17 cellular contexts compared by ENCODE assay signal in the genomic region with DNA sequence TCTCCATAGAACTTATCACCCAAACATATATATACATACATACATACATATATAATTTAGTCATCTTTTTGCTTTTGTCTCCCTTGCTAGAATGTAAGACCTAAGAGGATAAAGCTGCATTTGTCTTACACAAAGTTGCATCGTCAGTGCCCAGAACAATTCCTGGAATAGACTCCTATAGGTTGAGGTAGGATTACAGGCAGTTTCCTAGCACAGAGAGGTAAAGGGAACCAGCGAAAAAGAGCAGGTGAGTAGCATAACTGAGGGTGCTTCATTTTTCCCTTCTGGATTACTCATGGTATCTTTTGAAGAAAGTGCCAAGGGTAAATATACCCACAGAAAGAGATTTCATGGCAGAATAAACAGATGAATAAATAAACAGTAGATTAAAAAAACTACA.
DNase-seq lines count a peak whose midpoint lies in the region; ATAC-seq and TF ChIP-seq lines count a peak whose summit lies in the region.
"Had no signal": no experiment of that assay in that cellular context is flagged by ENCODE, and none has a peak within 500 bp of the region (broad histone marks: within the 10 kb centered on the region; RNA-seq: fewer than 3 reads in every experiment).

No MANE protein-coding gene starts in this region.

- H3K27me3 ChIP-seq in HCT116 (ENCODE audit: insufficient read depth, low read length) = no peaks in the 10 kb centered on the region
- H3K27me3 ChIP-seq in sigmoid colon = no peaks in the 10 kb centered on the region
- H3K27me3 ChIP-seq in SK-N-SH (ENCODE audit: insufficient read depth) = no peaks in the 10 kb centered on the region
- H3K27me3 ChIP-seq in BE2C = no peaks in the 10 kb centered on the region
- H3K27me3 ChIP-seq: brain microvascular endothelial cell, uterus had no signal

- TF ChIP-seq POLR2A in HCT116 (IDR thresholded peaks at IDR 0.05; ENCODE audit: borderline replicate concordance, extremely low read depth, insufficient read depth, insufficient read length) (no peak), sigmoid colon (IDR thresholded peaks at IDR 0.05) (no peak)

- no peak for TF ChIP-seq EP300 in sigmoid colon (IDR thresholded peaks at IDR 0.05)
- no peak for TF ChIP-seq EP300 in SK-N-SH (IDR thresholded peaks at IDR 0.05; ENCODE audit: borderline replicate concordance in 1 of 2, low read depth in 1 of 2, low read length in 1 of 2)

- H4K20me1 ChIP-seq in HCT116 (ENCODE audit: insufficient read depth) (no peaks in the 10 kb centered on the region), SK-N-SH (ENCODE audit: insufficient read depth) (no peaks in the 10 kb centered on the region)

- no peak for TF ChIP-seq RAD21 in HCT116 (IDR thresholded peaks at IDR 0.05; ENCODE audit: low read depth)
- TF ChIP-seq RAD21 in SK-N-SH (IDR thresholded peaks at IDR 0.05; ENCODE audit: low read length) = no peak

- H3K4me1 ChIP-seq in HCT116 (ENCODE audit: control insufficient read depth in 1 of 2, insufficient read depth in 2 of 2, low read length in 2 of 2) (no peaks in the 10 kb centered on the region), sigmoid colon (peaks cover 4 to 32% (median 20%) of the 10 kb centered on the region in 4 donors), SK-N-SH (ENCODE audit: control insufficient read depth in 1 of 2, insufficient read depth in 2 of 2, low read depth in 1 of 2, low read length in 1 of 2) (peaks cover 0 to 3% of the 10 kb centered on the region in 2 experiments; a peak in 1 of 4 replicates), BE2C (no peaks in the 10 kb centered on the region)
- H3K4me1 ChIP-seq: uterus had no signal

- WGBS in sigmoid colon, 2 donors = 73 to 93% methylated on average over 2 of the region's 2 CpGs
- WGBS in SK-N-SH (ENCODE audit: low lambda C conversion rate) = 95% methylated on average over 2 of the region's 2 CpGs

- no peaks in the 10 kb centered on the region for H3K79me2 ChIP-seq in HCT116 (ENCODE audit: insufficient read depth, low read length)
- no peaks in the 10 kb centered on the region; the same call in 1 of the 2 replicates for H3K79me2 ChIP-seq in SK-N-SH (ENCODE audit: insufficient read depth)

- ATAC-seq in HCT116 (no peak), GM19324 (IDR thresholded peaks at IDR 0.05; ENCODE audit: low FRiP score, unreplicated experiment) (no peak)

- no peak overlapping the region for H3K9ac ChIP-seq in HCT116 (ENCODE audit: low read length)
- no peak overlapping the region for H3K9ac ChIP-seq in SK-N-SH

- DNase-seq in HCT116 (ENCODE audit: low read depth, low spot score) (peak; percentile 3), fibroblast of the conjunctiva (ENCODE audit: low read depth) (peak; percentile 17), sigmoid colon (no peak), NCI-H345 treated with DMSO at 0.1 percent for 48 hours (lab: John Stamatoyannopoulos, UW; ENCODE audit: unreplicated experiment) (no peak), SK-N-SH (no peak), BE2C (no peak)
- DNase-seq: activated CD4-positive, alpha-beta T cell treated with anti-CD3 and anti-CD28 coated beads, Interleukin-2, amount 50 U/mL, for 1 hour; activated naive CD8-positive, alpha-beta T cell treated with anti-CD3 and anti-CD28 coated beads for 36 hours; brain microvascular endothelial cell; CD4-positive, alpha-beta memory T cell; DMS153; NCI-H1417 treated with DMSO at 0.1 percent for 48 hours; SIG-M5; stimulated activated CD4-positive, alpha-beta T cell treated with anti-CD3 and anti-CD28 coated beads, Interleukin-4, amount 100 ng/mL, for 4 hours had no signal

- H3K9me2 ChIP-seq in HCT116 (ENCODE audit: insufficient read depth) (no peaks in the 10 kb centered on the region), SK-N-SH (no peaks in the 10 kb centered on the region)

- POLR2A ChIA-PET in HCT116 (lab: Charles Lee) = no interaction called here
- POLR2A ChIA-PET in SK-N-SH (lab: Yijun Ruan, JAX) = no interaction called here

- H3K9me3 ChIP-seq in HCT116 (ENCODE audit: control insufficient read depth in 1 of 2, insufficient read depth in 1 of 2, low read depth in 1 of 2, low read length in 2 of 2) (no peaks in the 10 kb centered on the region), sigmoid colon (no peaks in the 10 kb centered on the region), SK-N-SH (no peaks in the 10 kb centered on the region), BE2C (no peaks in the 10 kb centered on the region)
- H3K9me3 ChIP-seq: uterus had no signal

- CTCF ChIA-PET in HCT116 (lab: Charles Lee) = no interaction called here
- CTCF ChIA-PET in SK-N-SH (lab: Yijun Ruan, JAX) = interaction anchor here (0.6 kb wide), 1 partner anchor 467 kb away, joined by 3 read pairs; no protein-coding TSS in a partner anchor

- no peaks in the 10 kb centered on the region for H3F3A ChIP-seq in SK-N-SH (replicated peaks; ENCODE audit: insufficient read depth)

- H3K27ac ChIP-seq in HCT116 (ENCODE audit: low read depth, low read length) (no peak overlapping the region), angular gyrus (ENCODE audit: low read depth, low read length) (peak overlapping the region; percentile 57), sigmoid colon (peak overlapping the region; percentile 60 to 75 (median 72)), SK-N-SH (ENCODE audit: low read depth in 2 of 2, low read length in 1 of 2) (no peak overlapping the region)
- H3K27ac ChIP-seq: brain microvascular endothelial cell had no signal

- no TSS peak for BruUV-seq in HCT116 (replicated peaks; lab: Mats Ljungman, UMichigan)

- intact Hi-C loops in HCT116 (cut with micrococcal nuclease) (no loop called here), sigmoid colon (cut with DNase I) (loop anchor here (5.0 kb wide), 2 partner anchors 52 to 67 kb away; a partner anchor contains a TSS)

- RAD21 ChIA-PET in HCT116 (lab: Charles Lee; ENCODE audit: low non-redundant PET in 1 of 2, low total read pairs in 2 of 2, uncharacterized antibody in 2 of 2, unreplicated experiment in 2 of 2) = no interaction called here

- TF ChIP-seq CTCF in HCT116 (IDR thresholded peaks at IDR 0.05 in 2 of 3, conservative IDR thresholded peaks at IDR 0.05 in 1 of 3; ENCODE audit: borderline replicate concordance in 1 of 3, insufficient read depth in 1 of 3, low read depth in 2 of 3, low read length in 2 of 3) (no peak), sigmoid colon (IDR thresholded peaks at IDR 0.05) (no peak), SK-N-SH (IDR thresholded peaks at IDR 0.05) (no peak), BE2C (IDR thresholded peaks at IDR 0.05; ENCODE audit: low read depth, low read length) (no peak)

- H3K4me3 ChIP-seq in HCT116 (replicated peaks in 1 of 2; ENCODE audit: low read depth in 1 of 2, low read length in 2 of 2) (no peak overlapping the region), sigmoid colon (no peak overlapping the region), SK-N-SH (ENCODE audit: low read depth in 2 of 2, low read length in 1 of 2) (no peak overlapping the region), BE2C (ENCODE audit: low read depth, low read length) (no peak overlapping the region)
- H3K4me3 ChIP-seq: uterus had no signal

- H3K4me2 ChIP-seq in HCT116 (ENCODE audit: low read length) (no peak overlapping the region), SK-N-SH (no peak overlapping the region)

- H3K36me3 ChIP-seq in HCT116 (ENCODE audit: control insufficient read depth in 1 of 2, insufficient read depth in 2 of 2, low read length in 2 of 2) (peaks cover 12 to 15% of the 10 kb centered on the region in 2 experiments; a peak in 2 of 4 replicates), sigmoid colon (peaks cover 22 to 54% (median 26%) of the 10 kb centered on the region in 4 donors), SK-N-SH (replicated peaks in 1 of 2; ENCODE audit: control insufficient read depth in 1 of 2, insufficient read depth in 2 of 2, low read length in 1 of 2) (peaks cover 45 to 58% of the 10 kb centered on the region in 2 experiments), BE2C (peaks cover 9% of the 10 kb centered on the region)
- H3K36me3 ChIP-seq: uterus had no signal

- H2AFZ ChIP-seq in HCT116 (ENCODE audit: low read depth, low read length, poor library complexity, severe bottlenecking) = no peak overlapping the region
- no peak overlapping the region for H2AFZ ChIP-seq in SK-N-SH (ENCODE audit: low read depth)

TF ChIP-seq in HCT116, 20 proteins besides CTCF, POLR2A, EP300 and RAD21:
- peak; percentile 20; the same call in 1 of the 2 replicates for TF ChIP-seq CEBPB (IDR thresholded peaks at IDR 0.05; ENCODE audit: low read depth)
- no peak for TF ChIP-seq TCF7L2 (IDR thresholded peaks at IDR 0.05; ENCODE audit: borderline replicate concordance, extremely low read depth, insufficient read depth, insufficient read length)
TF ChIP-seq in HCT116: peak in this region for 1.

TF ChIP-seq in SK-N-SH, 30 proteins besides CTCF, POLR2A, EP300 and RAD21 (continues in another document):
- TF ChIP-seq JUND (IDR thresholded peaks at IDR 0.05) = no peak
- TF ChIP-seq, protein P1, sequence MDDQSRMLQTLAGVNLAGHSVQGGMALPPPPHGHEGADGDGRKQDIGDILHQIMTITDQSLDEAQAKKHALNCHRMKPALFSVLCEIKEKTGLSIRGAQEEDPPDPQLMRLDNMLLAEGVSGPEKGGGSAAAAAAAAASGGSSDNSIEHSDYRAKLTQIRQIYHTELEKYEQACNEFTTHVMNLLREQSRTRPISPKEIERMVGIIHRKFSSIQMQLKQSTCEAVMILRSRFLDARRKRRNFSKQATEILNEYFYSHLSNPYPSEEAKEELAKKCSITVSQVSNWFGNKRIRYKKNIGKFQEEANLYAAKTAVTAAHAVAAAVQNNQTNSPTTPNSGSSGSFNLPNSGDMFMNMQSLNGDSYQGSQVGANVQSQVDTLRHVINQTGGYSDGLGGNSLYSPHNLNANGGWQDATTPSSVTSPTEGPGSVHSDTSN (IDR thresholded peaks at IDR 0.05) = no peak
- TF ChIP-seq, protein P2, sequence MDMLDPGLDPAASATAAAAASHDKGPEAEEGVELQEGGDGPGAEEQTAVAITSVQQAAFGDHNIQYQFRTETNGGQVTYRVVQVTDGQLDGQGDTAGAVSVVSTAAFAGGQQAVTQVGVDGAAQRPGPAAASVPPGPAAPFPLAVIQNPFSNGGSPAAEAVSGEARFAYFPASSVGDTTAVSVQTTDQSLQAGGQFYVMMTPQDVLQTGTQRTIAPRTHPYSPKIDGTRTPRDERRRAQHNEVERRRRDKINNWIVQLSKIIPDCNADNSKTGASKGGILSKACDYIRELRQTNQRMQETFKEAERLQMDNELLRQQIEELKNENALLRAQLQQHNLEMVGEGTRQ (IDR thresholded peaks at IDR 0.05; ENCODE audit: borderline replicate concordance, low read depth, low read length) = no peak
- TF ChIP-seq POLR2AphosphoS5 (IDR thresholded peaks at IDR 0.05; ENCODE audit: low read depth, low read length) = no peak
- TF ChIP-seq NRF1 (IDR thresholded peaks at IDR 0.05; ENCODE audit: low read depth, low read length) = no peak
- no peak for TF ChIP-seq CHD2 (IDR thresholded peaks at IDR 0.05; ENCODE audit: low read length, partially characterized antibody)

Comparison
In these comparisons a context has a peak if more than half of its experiments do, and no peak if none do; other contexts are left out.
1. DNase-seq: peak in HCT116 (single experiment) and fibroblast of the conjunctiva (single experiment); none in sigmoid colon (single experiment), NCI-H345 treated with DMSO at 0.1 percent for 48 hours (single experiment), SK-N-SH (single experiment) and BE2C (single experiment).
2. H3K27ac ChIP-seq: peak in angular gyrus (single experiment) and sigmoid colon (4 of 4); none in HCT116 (single experiment) and SK-N-SH (0 of 2).